In the genomic region with DNA sequence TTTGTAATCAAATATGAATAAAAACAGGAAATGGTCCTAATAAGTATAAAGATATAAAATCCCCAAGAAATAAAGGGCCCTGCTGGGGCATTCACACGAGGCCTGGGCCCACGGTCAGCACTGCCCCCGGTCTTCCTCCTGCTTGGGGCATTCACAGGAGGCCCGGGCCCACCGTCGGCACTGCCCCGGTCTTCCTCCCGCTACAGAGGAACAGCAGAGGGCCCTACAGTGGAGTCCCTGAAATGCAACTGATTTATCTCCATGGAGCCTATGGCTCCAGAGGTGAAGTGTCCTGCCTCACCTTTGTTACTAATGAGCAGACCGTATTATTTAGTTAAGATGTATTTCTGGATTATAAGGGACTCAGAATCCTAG, we compare ENCODE assay signal across 15 cellular contexts.
"Had no signal": no experiment of that assay in that cellular context is flagged by ENCODE, and none has a peak within 500 bp of the region (broad histone marks: within the 10 kb centered on the region; RNA-seq: fewer than 3 reads in every experiment).

No MANE protein-coding gene starts in this region.

- H3K4me3 Mint-ChIP-seq: naive thymus-derived CD4-positive, alpha-beta T cell; nephron progenitor cell; stimulated activated naive B cell treated with anti-CD40 and anti-IgM and Interleukin-4, amounts not matched to agents 10 μg/mL and 1 μg/mL and 100 μg/mL, for 72 hours; stimulated activated naive CD8-positive, alpha-beta T cell treated with anti-CD3 and anti-CD28 coated beads, Interleukin-15, amount 100 ng/mL, for 72 hours had no signal

- H3K4me3 ChIP-seq: dorsolateral prefrontal cortex, hepatocyte, thoracic aorta had no signal

- H3K27ac ChIP-seq: hepatocyte, thoracic aorta had no signal

- H3K27me3 Mint-ChIP-seq: stimulated activated naive CD8-positive, alpha-beta T cell treated with anti-CD3 and anti-CD28 coated beads, Interleukin-15, amount 100 ng/mL, for 72 hours had no signal

- ATAC-seq: naive thymus-derived CD4-positive, alpha-beta T cell; sciatic nerve; stimulated activated naive B cell treated with anti-CD40 and anti-IgM and Interleukin-4, amounts not matched to agents 10 μg/mL and 1 μg/mL and 100 μg/mL, for 72 hours; stimulated activated naive CD8-positive, alpha-beta T cell treated with anti-CD3 and anti-CD28 coated beads, Interleukin-15, amount 100 ng/mL, for 72 hours had no signal

- H3K27ac Mint-ChIP-seq: stimulated activated naive B cell treated with anti-CD40 and anti-IgM and Interleukin-4, amounts not matched to agents 10 μg/mL and 1 μg/mL and 100 μg/mL, for 72 hours; stimulated activated naive CD8-positive, alpha-beta T cell treated with anti-CD3 and anti-CD28 coated beads, Interleukin-15, amount 100 ng/mL, for 72 hours had no signal

- DNase-seq: cortex of kidney; effector CD8-positive, alpha-beta T cell; foreskin melanocyte; head of caudate nucleus; naive thymus-derived CD4-positive, alpha-beta T cell; nephron progenitor cell; stimulated activated CD4-positive, alpha-beta T cell treated with anti-CD3 and anti-CD28 coated beads, Interleukin-2, amount 100 ng/mL, for 24 hours; stimulated activated CD4-positive, alpha-beta T cell treated with anti-CD3 and anti-CD28 coated beads, Interleukin-4, amount 100 ng/mL, for 4 hours; stimulated activated naive B cell treated with anti-CD40 and anti-IgM and Interleukin-4, amounts not matched to agents 10 μg/mL and 1 μg/mL and 100 μg/mL, for 72 hours; stimulated activated naive CD8-positive, alpha-beta T cell treated with anti-CD3 and anti-CD28 coated beads, Interleukin-15, amount 100 ng/mL, for 72 hours; trophoblast cell had no signal

- H3K36me3 ChIP-seq: thoracic aorta had no signal

- H3K36me3 Mint-ChIP-seq: stimulated activated naive B cell treated with anti-CD40 and anti-IgM and Interleukin-4, amounts not matched to agents 10 μg/mL and 1 μg/mL and 100 μg/mL, for 72 hours had no signal

- H3K9me3 Mint-ChIP-seq: naive thymus-derived CD4-positive, alpha-beta T cell; stimulated activated naive B cell treated with anti-CD40 and anti-IgM and Interleukin-4, amounts not matched to agents 10 μg/mL and 1 μg/mL and 100 μg/mL, for 72 hours; stimulated activated naive CD8-positive, alpha-beta T cell treated with anti-CD3 and anti-CD28 coated beads, Interleukin-15, amount 100 ng/mL, for 72 hours had no signal

- H3K27me3 ChIP-seq: dorsolateral prefrontal cortex, hepatocyte had no signal

- H3K9me3 ChIP-seq: thoracic aorta had no signal
